Comparison of ENCODE assay signal across 18 cellular contexts in genomic region chr11:92954003-92954402, GRCh38. TPM values are rescaled to one million over a fixed set of nuclear protein-coding genes. Genes with fewer than 3 reads are reported as not detected.
A peak's percentile ranks its signal among the peaks of the same experiment; 100 is the strongest.
DNase-seq lines count a peak whose midpoint lies in the region; ATAC-seq, FAIRE-seq and TF ChIP-seq lines count a peak whose summit lies in the region.
"Had no signal": no experiment of that assay in that cellular context is flagged by ENCODE, and none has a peak within 500 bp of the region (broad histone marks: within the 10 kb centered on the region; RNA-seq: fewer than 3 reads in every experiment).

No MANE protein-coding gene starts in this region.

- POLR2A ChIA-PET in A673 (lab: Charles Lee; ENCODE audit: low non-redundant PET): no interaction called here
- POLR2A ChIA-PET in IMR-90 (lab: Charles Lee; ENCODE audit: unreplicated experiment): no interaction called here

- DNase-seq in NCI-H1092 treated with DMSO at 0.1 percent for 48 hours (lab: John Stamatoyannopoulos, UW) (peak; percentile 26), NCI-H1092 (lab: John Stamatoyannopoulos, UW) (no peak), A673 (ENCODE audit: low spot score) (peak; percentile 19), IMR-90 (no peak), NCI-H69 (lab: John Stamatoyannopoulos, UW) (peak; percentile 88), NCI-H510A treated with DMSO at 0.1 percent for 48 hours (lab: John Stamatoyannopoulos, UW) (no peak), kidney (no peak)
- DNase-seq: AML-193; CD8-positive, alpha-beta memory T cell; DMS53; GOT3; H9 had no signal

- no peak overlapping the region for H3K4me2 ChIP-seq in IMR-90 (ENCODE audit: low read depth, low read length)
- H3K4me2 ChIP-seq: BLaER1 had no signal

- dilution Hi-C loops in IMR-90 (cut with HindIII; ENCODE audit: low sequenced_read_pairs, unreplicated experiment): no loop called here

- H4K8ac ChIP-seq in IMR-90 (ENCODE audit: low read depth in 2 of 2, low read length in 2 of 2): no peak overlapping the region

- H3K9me1 ChIP-seq in IMR-90 (ENCODE audit: insufficient read depth, low read length): no peaks in the 10 kb centered on the region

- no TSS peak for BruUV-seq in A673 (replicated peaks; lab: Mats Ljungman, UMichigan)
- no TSS peak for BruUV-seq in IMR-90 (replicated peaks; lab: Mats Ljungman, UMichigan)

- no peak overlapping the region for H3K18ac ChIP-seq in IMR-90 (ENCODE audit: low read depth, low read length)

- no peak overlapping the region for H3K4me3 ChIP-seq in A673 (ENCODE audit: low read depth, low read length, poor library complexity, severe bottlenecking)
- no peak overlapping the region for H3K4me3 ChIP-seq in IMR-90 (ENCODE audit: insufficient read depth, low read depth, low read length)
- H3K4me3 ChIP-seq in kidney (ENCODE audit: low read length in 2 of 2): no peak overlapping the region
- H3K4me3 ChIP-seq: BLaER1 had no signal

- no peak overlapping the region for H3K9ac ChIP-seq in IMR-90 (ENCODE audit: low read depth, low read length)
- no peak overlapping the region for H3K9ac ChIP-seq in kidney (ENCODE audit: low read length in 2 of 2)
- H3K9ac ChIP-seq: BLaER1 had no signal

- peak overlapping the region; percentile 49 for H2AFZ ChIP-seq in IMR-90 (replicated peaks; ENCODE audit: low read length, poor library complexity)

- no peak overlapping the region for H3K23ac ChIP-seq in IMR-90 (ENCODE audit: low read depth, low read length)

- TF ChIP-seq CTCF in A673 (conservative IDR thresholded peaks at IDR 0.05; ENCODE audit: low read depth, low read length) (no peak), IMR-90 (conservative IDR thresholded peaks at IDR 0.05; ENCODE audit: low read depth, low read length) (no peak), kidney (IDR thresholded peaks at IDR 0.05; ENCODE audit: borderline replicate concordance, extremely low read depth, insufficient read depth) (no peak)

- CTCF ChIA-PET in A673 (lab: Charles Lee) (no interaction called here), IMR-90 (lab: Yijun Ruan, JAX) (interaction anchor here (0.6 kb wide), 1 partner anchor 206 kb away, joined by 3 read pairs; no protein-coding TSS in a partner anchor)

- H3K9me3 ChIP-seq in A673 (ENCODE audit: low read depth, low read length, poor library complexity, severe bottlenecking) (no peaks in the 10 kb centered on the region), IMR-90 (ENCODE audit: control insufficient read depth, insufficient read depth, low read length) (peaks cover 1% of the 10 kb centered on the region), kidney (ENCODE audit: control insufficient read depth in 1 of 2, low read length in 2 of 2) (peaks cover 2 to 3% of the 10 kb centered on the region in 2 donors)

- H3K36me3 ChIP-seq in A673 (ENCODE audit: insufficient read depth, low read length, poor library complexity, severe bottlenecking) (no peaks in the 10 kb centered on the region), IMR-90 (ENCODE audit: control insufficient read depth, insufficient read depth, low read length) (no peaks in the 10 kb centered on the region), kidney (ENCODE audit: control insufficient read depth in 1 of 2, insufficient read depth in 2 of 2, low read length in 2 of 2) (no peaks in the 10 kb centered on the region)
- H3K36me3 ChIP-seq: BLaER1 had no signal

- in situ Hi-C loops in IMR-90 (cut with MboI; ENCODE audit: low sequenced_read_pairs): no loop called here

- H3K27ac ChIP-seq in A673 (ENCODE audit: low read depth, low read length, poor library complexity, severe bottlenecking) (no peak overlapping the region), IMR-90 (ENCODE audit: insufficient read depth, low read length) (no peak overlapping the region), kidney (ENCODE audit: low read depth in 2 of 2, low read length in 2 of 2) (no peak overlapping the region)
- H3K27ac ChIP-seq: 22Rv1, BLaER1 had no signal

- no peaks in the 10 kb centered on the region for H3K4me1 ChIP-seq in A673 (ENCODE audit: insufficient read depth, low read length, poor library complexity, severe bottlenecking)
- H3K4me1 ChIP-seq in IMR-90 (ENCODE audit: control insufficient read depth, insufficient read depth, low read length): no peaks in the 10 kb centered on the region
- H3K4me1 ChIP-seq in kidney (ENCODE audit: control insufficient read depth in 1 of 2, insufficient read depth in 1 of 2, low read depth in 1 of 2, low read length in 2 of 2): no peaks in the 10 kb centered on the region
- H3K4me1 ChIP-seq: BLaER1 had no signal

- no peak overlapping the region for H2BK20ac ChIP-seq in IMR-90 (ENCODE audit: low read depth, low read length)

- no peaks in the 10 kb centered on the region for H4K20me1 ChIP-seq in IMR-90 (ENCODE audit: insufficient read depth, low read length)
- H4K20me1 ChIP-seq: BLaER1 had no signal

- H2BK5ac ChIP-seq in IMR-90 (ENCODE audit: low read depth, low read length, poor library complexity, severe bottlenecking): no peak overlapping the region

- no peaks in the 10 kb centered on the region for H3K79me1 ChIP-seq in IMR-90 (ENCODE audit: low read depth in 1 of 2, low read length in 2 of 2)

- 80% methylated on average over 3 of the region's 5 CpGs; no CpG with 5 or more reads in 1 of the 2 experiments for WGBS in IMR-90 (ENCODE audit: extremely low coverage in 2 of 2, insufficient read length in 1 of 2), 2 experiments

- no peak for TF ChIP-seq POLR2A in IMR-90 (IDR thresholded peaks at IDR 0.05; ENCODE audit: low read depth, low read length)

- ATAC-seq in IMR-90 (ENCODE audit: low read depth) (no peak), HG03432 (IDR thresholded peaks at IDR 0.05; ENCODE audit: unreplicated experiment) (no peak)
- ATAC-seq: HepG2 had no signal

- TF ChIP-seq RAD21 in IMR-90 (IDR thresholded peaks at IDR 0.05; ENCODE audit: low read length): no peak

- no peak overlapping the region for H4K91ac ChIP-seq in IMR-90 (ENCODE audit: insufficient read depth, low read depth, low read length)

- H3K4ac ChIP-seq in IMR-90 (ENCODE audit: low read depth, low read length): no peak overlapping the region

- intact Hi-C loops in A673 (cut with micrococcal nuclease; ENCODE audit: unreplicated experiment) (no loop called here), IMR-90 (cut with micrococcal nuclease) (no loop called here), kidney (cut with DNase I) (no loop called here)

- no peak overlapping the region for H4K5ac ChIP-seq in IMR-90 (ENCODE audit: low read depth, low read length)

- H2BK120ac ChIP-seq in IMR-90 (ENCODE audit: low read depth, low read length): no peak overlapping the region

- H3K56ac ChIP-seq in IMR-90 (ENCODE audit: extremely low read depth, insufficient read depth, low read length): no peak overlapping the region

- no peak for FAIRE-seq in kidney (lab: Jason Lieb, UNC)
- FAIRE-seq: GM18507, HepG2, HTR-8/SVneo had no signal

- H3K27me3 ChIP-seq in A673 (replicated peaks; ENCODE audit: insufficient read depth, low read depth, low read length, poor library complexity) (peaks cover 47% of the 10 kb centered on the region), IMR-90 (ENCODE audit: control insufficient read depth, insufficient read depth, low read length) (no peaks in the 10 kb centered on the region)
- H3K27me3 ChIP-seq: BLaER1 had no signal

- no peak overlapping the region for H2BK15ac ChIP-seq in IMR-90 (ENCODE audit: low read depth, low read length)

- no peak overlapping the region for H3K14ac ChIP-seq in IMR-90 (replicated peaks; ENCODE audit: low read depth, low read length)

- no peak overlapping the region for H2AK9ac ChIP-seq in IMR-90 (replicated peaks; ENCODE audit: low read depth, low read length, poor library complexity)

- H2AK5ac ChIP-seq in IMR-90 (ENCODE audit: low read depth, low read length): no peak overlapping the region

TF ChIP-seq in IMR-90, 13 proteins besides CTCF, POLR2A, EP300 and RAD21:
- TF ChIP-seq ELK1 (IDR thresholded peaks at IDR 0.05; ENCODE audit: borderline replicate concordance, low read depth, low read length) (no peak), BHLHE40 (IDR thresholded peaks at IDR 0.05; ENCODE audit: low read depth, low read length) (no peak), MAZ (IDR thresholded peaks at IDR 0.05; ENCODE audit: borderline replicate concordance, low read depth, low read length) (no peak), NFE2L2 (IDR thresholded peaks at IDR 0.05; ENCODE audit: low read depth, low read length) (no peak), MXI1 (IDR thresholded peaks at IDR 0.05; ENCODE audit: borderline replicate concordance, low read depth, low read length) (no peak), CHD1 (IDR thresholded peaks at IDR 0.05; ENCODE audit: low read depth, low read length) (no peak)

RNA-seq across cellular contexts. Expression of gene MTNR1B, which starts 15.4 kb away (rescaled TPM):
- total RNA-seq in A673 (2021): not detected in 2 replicates
- total RNA-seq in IMR-90 (2012; rRNA removed): under 0.01 TPM in 1 of 2 replicates, not detected in the other
- 0.07 TPM in 1 of 2 replicates, not detected in the other for polyA plus RNA-seq in IMR-90 (2012; rRNA removed)
- polyA plus RNA-seq in IMR-90 (2012; cell fraction: cytosol; rRNA removed): 0.02 TPM in 1 of 2 replicates, not detected in the other
- polyA plus RNA-seq in IMR-90 (2012; cell fraction: nucleus; rRNA removed; ENCODE audit: low replicate concordance): 0.09 and 0.10 TPM in 2 replicates
- not detected for total RNA-seq in kidney
- polyA plus RNA-seq in kidney (ENCODE audit: insufficient read depth, low read depth, low replicate concordance): not detected
- total RNA-seq: CD8-positive, alpha-beta memory T cell; H9; HepG2 had no signal
- polyA plus RNA-seq: CD8-positive, alpha-beta memory T cell; HepG2 had no signal

Comparison
In these comparisons a context has a peak if more than half of its experiments do, and no peak if none do; other contexts are left out.
1. DNase-seq: peak in NCI-H1092 treated with DMSO at 0.1 percent for 48 hours (single experiment), A673 (single experiment) and NCI-H69 (single experiment); none in NCI-H1092 (single experiment), IMR-90 (single experiment), NCI-H510A treated with DMSO at 0.1 percent for 48 hours (single experiment) and kidney (single experiment).